ENCODE assay signal across 1 cellular context in genomic region chr3:47057212-47057671, GRCh38.
TF ChIP-seq lines count a peak whose summit lies in the region.

No MANE protein-coding gene starts in this region.

TF ChIP-seq in K562, 482 proteins besides CTCF, POLR2A, EP300 and RAD21 (continued from another document):
- TF ChIP-seq ATF3 (IDR thresholded peaks at IDR 0.05) (0 out of 2 replicates have a peak, but pooled peaks have one; percentile 16), ATF3 (CRISPR knock-in tag; conservative IDR thresholded peaks at IDR 0.05) (no peak), ZC3H8 (IDR thresholded peaks at IDR 0.05) (no peak), ZC3H4 (CRISPR knock-in tag; IDR thresholded peaks at IDR 0.05; ENCODE audit: borderline replicate concordance) (no peak), ZNF778 (CRISPR knock-in tag; IDR thresholded peaks at IDR 0.05) (no peak)
- TF ChIP-seq, protein P1, sequence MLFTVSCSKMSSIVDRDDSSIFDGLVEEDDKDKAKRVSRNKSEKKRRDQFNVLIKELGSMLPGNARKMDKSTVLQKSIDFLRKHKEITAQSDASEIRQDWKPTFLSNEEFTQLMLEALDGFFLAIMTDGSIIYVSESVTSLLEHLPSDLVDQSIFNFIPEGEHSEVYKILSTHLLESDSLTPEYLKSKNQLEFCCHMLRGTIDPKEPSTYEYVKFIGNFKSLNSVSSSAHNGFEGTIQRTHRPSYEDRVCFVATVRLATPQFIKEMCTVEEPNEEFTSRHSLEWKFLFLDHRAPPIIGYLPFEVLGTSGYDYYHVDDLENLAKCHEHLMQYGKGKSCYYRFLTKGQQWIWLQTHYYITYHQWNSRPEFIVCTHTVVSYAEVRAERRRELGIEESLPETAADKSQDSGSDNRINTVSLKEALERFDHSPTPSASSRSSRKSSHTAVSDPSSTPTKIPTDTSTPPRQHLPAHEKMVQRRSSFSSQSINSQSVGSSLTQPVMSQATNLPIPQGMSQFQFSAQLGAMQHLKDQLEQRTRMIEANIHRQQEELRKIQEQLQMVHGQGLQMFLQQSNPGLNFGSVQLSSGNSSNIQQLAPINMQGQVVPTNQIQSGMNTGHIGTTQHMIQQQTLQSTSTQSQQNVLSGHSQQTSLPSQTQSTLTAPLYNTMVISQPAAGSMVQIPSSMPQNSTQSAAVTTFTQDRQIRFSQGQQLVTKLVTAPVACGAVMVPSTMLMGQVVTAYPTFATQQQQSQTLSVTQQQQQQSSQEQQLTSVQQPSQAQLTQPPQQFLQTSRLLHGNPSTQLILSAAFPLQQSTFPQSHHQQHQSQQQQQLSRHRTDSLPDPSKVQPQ (CRISPR knock-in tag; IDR thresholded peaks at IDR 0.05; ENCODE audit: borderline replicate concordance) = no peak
- TF ChIP-seq, protein P2, sequence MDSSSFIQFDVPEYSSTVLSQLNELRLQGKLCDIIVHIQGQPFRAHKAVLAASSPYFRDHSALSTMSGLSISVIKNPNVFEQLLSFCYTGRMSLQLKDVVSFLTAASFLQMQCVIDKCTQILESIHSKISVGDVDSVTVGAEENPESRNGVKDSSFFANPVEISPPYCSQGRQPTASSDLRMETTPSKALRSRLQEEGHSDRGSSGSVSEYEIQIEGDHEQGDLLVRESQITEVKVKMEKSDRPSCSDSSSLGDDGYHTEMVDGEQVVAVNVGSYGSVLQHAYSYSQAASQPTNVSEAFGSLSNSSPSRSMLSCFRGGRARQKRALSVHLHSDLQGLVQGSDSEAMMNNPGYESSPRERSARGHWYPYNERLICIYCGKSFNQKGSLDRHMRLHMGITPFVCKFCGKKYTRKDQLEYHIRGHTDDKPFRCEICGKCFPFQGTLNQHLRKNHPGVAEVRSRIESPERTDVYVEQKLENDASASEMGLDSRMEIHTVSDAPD (CRISPR knock-in tag; IDR thresholded peaks at IDR 0.05) = no peak
- TF ChIP-seq, protein P3, sequence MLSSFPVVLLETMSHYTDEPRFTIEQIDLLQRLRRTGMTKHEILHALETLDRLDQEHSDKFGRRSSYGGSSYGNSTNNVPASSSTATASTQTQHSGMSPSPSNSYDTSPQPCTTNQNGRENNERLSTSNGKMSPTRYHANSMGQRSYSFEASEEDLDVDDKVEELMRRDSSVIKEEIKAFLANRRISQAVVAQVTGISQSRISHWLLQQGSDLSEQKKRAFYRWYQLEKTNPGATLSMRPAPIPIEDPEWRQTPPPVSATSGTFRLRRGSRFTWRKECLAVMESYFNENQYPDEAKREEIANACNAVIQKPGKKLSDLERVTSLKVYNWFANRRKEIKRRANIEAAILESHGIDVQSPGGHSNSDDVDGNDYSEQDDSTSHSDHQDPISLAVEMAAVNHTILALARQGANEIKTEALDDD (IDR thresholded peaks at IDR 0.05) = 0 out of 2 replicates have a peak, but pooled peaks have one; percentile 20
- TF ChIP-seq, protein P4, sequence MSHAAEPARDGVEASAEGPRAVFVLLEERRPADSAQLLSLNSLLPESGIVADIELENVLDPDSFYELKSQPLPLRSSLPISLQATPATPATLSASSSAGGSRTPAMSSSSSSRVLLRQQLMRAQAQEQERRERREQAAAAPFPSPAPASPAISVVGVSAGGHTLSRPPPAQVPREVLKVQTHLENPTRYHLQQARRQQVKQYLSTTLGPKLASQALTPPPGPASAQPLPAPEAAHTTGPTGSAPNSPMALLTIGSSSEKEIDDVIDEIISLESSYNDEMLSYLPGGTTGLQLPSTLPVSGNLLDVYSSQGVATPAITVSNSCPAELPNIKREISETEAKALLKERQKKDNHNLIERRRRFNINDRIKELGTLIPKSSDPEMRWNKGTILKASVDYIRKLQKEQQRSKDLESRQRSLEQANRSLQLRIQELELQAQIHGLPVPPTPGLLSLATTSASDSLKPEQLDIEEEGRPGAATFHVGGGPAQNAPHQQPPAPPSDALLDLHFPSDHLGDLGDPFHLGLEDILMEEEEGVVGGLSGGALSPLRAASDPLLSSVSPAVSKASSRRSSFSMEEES (CRISPR knock-in tag; IDR thresholded peaks at IDR 0.05) = no peak
